In genomic region chr4:1784789-1785591, GRCh38 we compare ENCODE assay signal across 2 cellular contexts.
TF ChIP-seq lines count a peak whose summit lies in the region.

No MANE protein-coding gene starts in this region.

TF ChIP-seq in endothelial cell of umbilical vein, 7 proteins besides CTCF, POLR2A, EP300 and RAD21:
- TF ChIP-seq JUN (IDR thresholded peaks at IDR 0.05; ENCODE audit: borderline replicate concordance, insufficient read depth, insufficient read length, low read depth): no peak
- no peak for TF ChIP-seq MYC (IDR thresholded peaks at IDR 0.05; ENCODE audit: low read depth, low read length)
- no peak for TF ChIP-seq POLR2AphosphoS5 (IDR thresholded peaks at IDR 0.05; ENCODE audit: insufficient read depth, low read depth, low read length)
- no peak for TF ChIP-seq FOS (IDR thresholded peaks at IDR 0.05; ENCODE audit: borderline replicate concordance, insufficient read depth, low read length)
- no peak for TF ChIP-seq GATA2 (IDR thresholded peaks at IDR 0.05; ENCODE audit: insufficient read depth, insufficient read length, low read depth, low read length)
- TF ChIP-seq EZH2 (IDR thresholded peaks at IDR 0.05; ENCODE audit: borderline replicate concordance, low read depth, low read length, severe bottlenecking): no peak
- no peak for TF ChIP-seq MAX (IDR thresholded peaks at IDR 0.05; ENCODE audit: insufficient read depth, insufficient read length)

TF ChIP-seq in HepG2, 621 proteins besides CTCF, POLR2A, EP300 and RAD21 (continues in another document):
- no peak for TF ChIP-seq MBNL3 (CRISPR knock-in tag; conservative IDR thresholded peaks at IDR 0.05)
- no peak for TF ChIP-seq MLLT10 (CRISPR knock-in tag; IDR thresholded peaks at IDR 0.05)
- TF ChIP-seq CEBPB (IDR thresholded peaks at IDR 0.05; ENCODE audit: borderline replicate concordance, low read depth, low read length): no peak
- TF ChIP-seq SNAPC4 (CRISPR knock-in tag; IDR thresholded peaks at IDR 0.05): no peak
- TF ChIP-seq ZNF138 (CRISPR knock-in tag; IDR thresholded peaks at IDR 0.05; ENCODE audit: low read depth): peak; percentile 49; the same call in 1 of the 2 replicates
- no peak for TF ChIP-seq ZNF121 (CRISPR knock-in tag; IDR thresholded peaks at IDR 0.05)
- no peak for TF ChIP-seq ZNF546 (CRISPR knock-in tag; conservative IDR thresholded peaks at IDR 0.05)
- no peak for TF ChIP-seq BHLHE40 (IDR thresholded peaks at IDR 0.05; ENCODE audit: low read length)
- no peak for TF ChIP-seq ZFP62 (CRISPR knock-in tag; IDR thresholded peaks at IDR 0.05)
- 0 out of 2 replicates have a peak, but pooled peaks have one; percentile 53 for TF ChIP-seq ZNF451 (CRISPR knock-in tag; IDR thresholded peaks at IDR 0.05)
- no peak for TF ChIP-seq ZNF101 (CRISPR knock-in tag; IDR thresholded peaks at IDR 0.05; ENCODE audit: borderline replicate concordance, low read depth)
- TF ChIP-seq ISX (CRISPR knock-in tag; conservative IDR thresholded peaks at IDR 0.05): no peak
- TF ChIP-seq, protein P1, sequence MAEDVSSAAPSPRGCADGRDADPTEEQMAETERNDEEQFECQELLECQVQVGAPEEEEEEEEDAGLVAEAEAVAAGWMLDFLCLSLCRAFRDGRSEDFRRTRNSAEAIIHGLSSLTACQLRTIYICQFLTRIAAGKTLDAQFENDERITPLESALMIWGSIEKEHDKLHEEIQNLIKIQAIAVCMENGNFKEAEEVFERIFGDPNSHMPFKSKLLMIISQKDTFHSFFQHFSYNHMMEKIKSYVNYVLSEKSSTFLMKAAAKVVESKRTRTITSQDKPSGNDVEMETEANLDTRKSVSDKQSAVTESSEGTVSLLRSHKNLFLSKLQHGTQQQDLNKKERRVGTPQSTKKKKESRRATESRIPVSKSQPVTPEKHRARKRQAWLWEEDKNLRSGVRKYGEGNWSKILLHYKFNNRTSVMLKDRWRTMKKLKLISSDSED (CRISPR knock-in tag; IDR thresholded peaks at IDR 0.05): no peak
- no peak for TF ChIP-seq MNT (IDR thresholded peaks at IDR 0.05)
- TF ChIP-seq ZEB1 (IDR thresholded peaks at IDR 0.05; ENCODE audit: insufficient replicate concordance, low read depth): no peak
- TF ChIP-seq YY1 (IDR thresholded peaks at IDR 0.05; ENCODE audit: insufficient read depth, insufficient replicate concordance, low read depth, low read length): peak; percentile 58
- peak; percentile 78; the same call in 1 of the 2 replicates for TF ChIP-seq TARDBP (CRISPR knock-in tag; IDR thresholded peaks at IDR 0.05)
- no peak for TF ChIP-seq MBD4 (IDR thresholded peaks at IDR 0.05; ENCODE audit: borderline replicate concordance, low read length)
- TF ChIP-seq ZNF224 (CRISPR knock-in tag; IDR thresholded peaks at IDR 0.05): peak; percentile 64; the same call in 1 of the 2 replicates
- peak; percentile 93; the same call in 1 of the 2 replicates for TF ChIP-seq HNRNPL (IDR thresholded peaks at IDR 0.05; ENCODE audit: low read depth, low read length)
- no peak for TF ChIP-seq SMC3 (IDR thresholded peaks at IDR 0.05; ENCODE audit: low read length)
- TF ChIP-seq DNMT1 (CRISPR knock-in tag; IDR thresholded peaks at IDR 0.05): no peak
- TF ChIP-seq, protein P2, sequence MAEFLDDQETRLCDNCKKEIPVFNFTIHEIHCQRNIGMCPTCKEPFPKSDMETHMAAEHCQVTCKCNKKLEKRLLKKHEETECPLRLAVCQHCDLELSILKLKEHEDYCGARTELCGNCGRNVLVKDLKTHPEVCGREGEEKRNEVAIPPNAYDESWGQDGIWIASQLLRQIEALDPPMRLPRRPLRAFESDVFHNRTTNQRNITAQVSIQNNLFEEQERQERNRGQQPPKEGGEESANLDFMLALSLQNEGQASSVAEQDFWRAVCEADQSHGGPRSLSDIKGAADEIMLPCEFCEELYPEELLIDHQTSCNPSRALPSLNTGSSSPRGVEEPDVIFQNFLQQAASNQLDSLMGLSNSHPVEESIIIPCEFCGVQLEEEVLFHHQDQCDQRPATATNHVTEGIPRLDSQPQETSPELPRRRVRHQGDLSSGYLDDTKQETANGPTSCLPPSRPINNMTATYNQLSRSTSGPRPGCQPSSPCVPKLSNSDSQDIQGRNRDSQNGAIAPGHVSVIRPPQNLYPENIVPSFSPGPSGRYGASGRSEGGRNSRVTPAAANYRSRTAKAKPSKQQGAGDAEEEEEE (CRISPR knock-in tag; IDR thresholded peaks at IDR 0.05; ENCODE audit: borderline replicate concordance): no peak
- TF ChIP-seq NCOA5 (CRISPR knock-in tag; IDR thresholded peaks at IDR 0.05): no peak
- TF ChIP-seq AHR (CRISPR knock-in tag; IDR thresholded peaks at IDR 0.05): no peak; the same call in 1 of the 2 replicates
- peak; percentile 50; the same call in 1 of the 2 replicates for TF ChIP-seq MAZ (IDR thresholded peaks at IDR 0.05; ENCODE audit: borderline replicate concordance, low read depth, low read length)
- peak; percentile 84 for TF ChIP-seq MAZ (CRISPR knock-in tag; IDR thresholded peaks at IDR 0.05; ENCODE audit: low read depth)
- TF ChIP-seq TRIM24 (CRISPR knock-in tag; IDR thresholded peaks at IDR 0.05): peak; percentile 7; the same call in 1 of the 2 replicates
- no peak for TF ChIP-seq ZHX2 (IDR thresholded peaks at IDR 0.05; ENCODE audit: low read depth)
- no peak for TF ChIP-seq ZHX2 (CRISPR knock-in tag; IDR thresholded peaks at IDR 0.05; ENCODE audit: borderline replicate concordance)
- peak; percentile 69; the same call in 1 of the 2 replicates for TF ChIP-seq GATAD1 (CRISPR knock-in tag; IDR thresholded peaks at IDR 0.05)
- TF ChIP-seq, protein P3, sequence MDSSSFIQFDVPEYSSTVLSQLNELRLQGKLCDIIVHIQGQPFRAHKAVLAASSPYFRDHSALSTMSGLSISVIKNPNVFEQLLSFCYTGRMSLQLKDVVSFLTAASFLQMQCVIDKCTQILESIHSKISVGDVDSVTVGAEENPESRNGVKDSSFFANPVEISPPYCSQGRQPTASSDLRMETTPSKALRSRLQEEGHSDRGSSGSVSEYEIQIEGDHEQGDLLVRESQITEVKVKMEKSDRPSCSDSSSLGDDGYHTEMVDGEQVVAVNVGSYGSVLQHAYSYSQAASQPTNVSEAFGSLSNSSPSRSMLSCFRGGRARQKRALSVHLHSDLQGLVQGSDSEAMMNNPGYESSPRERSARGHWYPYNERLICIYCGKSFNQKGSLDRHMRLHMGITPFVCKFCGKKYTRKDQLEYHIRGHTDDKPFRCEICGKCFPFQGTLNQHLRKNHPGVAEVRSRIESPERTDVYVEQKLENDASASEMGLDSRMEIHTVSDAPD (CRISPR knock-in tag; IDR thresholded peaks at IDR 0.05): 0 out of 2 replicates have a peak, but pooled peaks have one; percentile 74
- peak; percentile 62 for TF ChIP-seq ARNT2 (CRISPR knock-in tag; IDR thresholded peaks at IDR 0.05; ENCODE audit: low read depth)
- no peak for TF ChIP-seq CBX2 (IDR thresholded peaks at IDR 0.05; ENCODE audit: low read depth, low read length)
- TF ChIP-seq CBX2 (CRISPR knock-in tag; IDR thresholded peaks at IDR 0.05; ENCODE audit: low read depth): no peak
- TF ChIP-seq, protein P4, sequence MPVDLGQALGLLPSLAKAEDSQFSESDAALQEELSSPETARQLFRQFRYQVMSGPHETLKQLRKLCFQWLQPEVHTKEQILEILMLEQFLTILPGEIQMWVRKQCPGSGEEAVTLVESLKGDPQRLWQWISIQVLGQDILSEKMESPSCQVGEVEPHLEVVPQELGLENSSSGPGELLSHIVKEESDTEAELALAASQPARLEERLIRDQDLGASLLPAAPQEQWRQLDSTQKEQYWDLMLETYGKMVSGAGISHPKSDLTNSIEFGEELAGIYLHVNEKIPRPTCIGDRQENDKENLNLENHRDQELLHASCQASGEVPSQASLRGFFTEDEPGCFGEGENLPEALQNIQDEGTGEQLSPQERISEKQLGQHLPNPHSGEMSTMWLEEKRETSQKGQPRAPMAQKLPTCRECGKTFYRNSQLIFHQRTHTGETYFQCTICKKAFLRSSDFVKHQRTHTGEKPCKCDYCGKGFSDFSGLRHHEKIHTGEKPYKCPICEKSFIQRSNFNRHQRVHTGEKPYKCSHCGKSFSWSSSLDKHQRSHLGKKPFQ (CRISPR knock-in tag; IDR thresholded peaks at IDR 0.05; ENCODE audit: insufficient replicate concordance): no peak
- TF ChIP-seq KLF15 (CRISPR knock-in tag; IDR thresholded peaks at IDR 0.05; ENCODE audit: borderline replicate concordance): no peak
- 0 out of 2 replicates have a peak, but pooled peaks have one; percentile 48 for TF ChIP-seq ZNF160 (CRISPR knock-in tag; IDR thresholded peaks at IDR 0.05)
- TF ChIP-seq MAF1 (CRISPR knock-in tag; IDR thresholded peaks at IDR 0.05; ENCODE audit: borderline replicate concordance): peak; percentile 34; the same call in 1 of the 2 replicates
- peak; percentile 75 for TF ChIP-seq HDAC2 (CRISPR knock-in tag; IDR thresholded peaks at IDR 0.05)
- no peak for TF ChIP-seq GTF2F1 (IDR thresholded peaks at IDR 0.05; ENCODE audit: low read length)
- TF ChIP-seq ZNF780A (CRISPR knock-in tag; IDR thresholded peaks at IDR 0.05): no peak
- peak; percentile 36 for TF ChIP-seq HNRNPK (IDR thresholded peaks at IDR 0.05; ENCODE audit: low read depth, low read length, poor library complexity, severe bottlenecking)
